Comparison of ENCODE assay signal across 7 cellular contexts in the genomic region with DNA sequence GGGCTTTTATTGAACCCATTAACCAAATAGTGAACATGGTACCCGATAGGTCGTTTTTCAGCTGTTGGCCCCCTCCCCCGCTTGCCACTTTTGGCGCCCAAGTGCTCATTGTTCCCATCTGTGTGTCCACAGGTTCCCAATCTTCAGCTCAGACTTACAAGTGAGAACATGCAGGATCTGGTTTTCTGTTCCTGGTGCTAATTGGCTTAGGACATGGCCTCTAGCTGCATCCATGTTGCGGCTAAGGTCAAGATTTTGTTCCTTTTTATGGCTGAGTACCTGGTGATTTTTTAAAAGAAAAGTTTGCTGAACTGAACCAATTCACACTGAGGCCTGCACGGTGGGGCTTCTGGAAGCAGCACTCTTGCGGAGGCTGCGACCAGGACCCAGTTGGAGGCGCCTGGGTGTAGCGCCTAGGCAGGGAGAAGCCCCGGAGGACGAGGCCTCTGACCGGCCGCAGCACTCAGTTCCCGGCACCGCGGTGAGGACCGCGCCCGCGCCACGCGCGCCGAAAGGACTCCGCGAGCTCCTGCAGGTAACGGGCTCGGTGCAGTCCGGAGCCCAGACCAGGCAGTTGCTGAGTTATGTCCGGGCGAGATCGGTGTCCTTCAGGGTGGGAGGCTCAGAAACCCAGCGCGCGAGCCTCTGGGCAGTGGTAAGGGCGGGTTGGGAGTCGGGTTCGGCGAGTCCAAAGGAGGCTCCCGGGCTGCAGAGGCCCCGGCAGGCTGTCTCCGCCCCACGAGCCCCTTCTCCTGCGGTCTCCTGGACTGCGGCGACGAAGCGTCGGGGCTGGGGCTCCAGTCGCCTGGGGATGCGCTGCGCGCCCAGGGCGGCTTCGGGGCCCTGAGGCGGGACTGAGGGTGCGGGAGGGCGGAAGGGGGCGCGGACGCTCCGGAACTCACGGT. TPM values are rescaled to one million over a fixed set of nuclear protein-coding genes. Genes with fewer than 3 reads are reported as not detected.
DNase-seq lines count a peak whose midpoint lies in the region; ATAC-seq, FAIRE-seq and TF ChIP-seq lines count a peak whose summit lies in the region.

No MANE protein-coding gene starts in this region.

- peak overlapping the region; percentile 57 for H3K4me3 ChIP-seq in WI38 (ENCODE audit: low read depth, low read length)

- peak; percentile 37 for ATAC-seq in foreskin keratinocyte

- FAIRE-seq in HTR-8/SVneo (lab: Jason Lieb, UNC), result no peak

- DNase-seq in GM13976 (ENCODE audit: low spot score), result peak; percentile 50
- no peak for DNase-seq in foreskin keratinocyte
- peak; percentile 21 for DNase-seq in occipital lobe (lab: John Stamatoyannopoulos, UW)
- DNase-seq in activated effector memory CD4-positive, alpha-beta T cell treated with Interleukin-2 at 50 U/mL for 16 hours, result no peak
- no peak for DNase-seq in HTR-8/SVneo (ENCODE audit: insufficient read length, low spot score)
- no peak for DNase-seq in epidermal melanocyte (ENCODE audit: insufficient read length, low spot score)

- H3K4me1 ChIP-seq in foreskin keratinocyte, result no peaks in the 10 kb centered on the region

- TF ChIP-seq CTCF in GM13976 (IDR thresholded peaks at IDR 0.05; ENCODE audit: borderline replicate concordance, control extremely low read depth, extremely low read depth, insufficient read depth, missing control alignments) (no peak), WI38 (IDR thresholded peaks at IDR 0.05; ENCODE audit: low read depth, low read length) (no peak), foreskin keratinocyte (conservative IDR thresholded peaks at IDR 0.05) (no peak)

- no peak overlapping the region for H3K27ac ChIP-seq in foreskin keratinocyte

- in situ Hi-C loops in GM13976 (cut with MboI; ENCODE audit: low sequenced_read_pairs, unreplicated experiment), result no loop called here

- H3K27me3 ChIP-seq in foreskin keratinocyte, result peaks cover 26% of the 10 kb centered on the region

RNA-seq across cellular contexts. Expression of a gene that starts 15.8 kb away (rescaled TPM):
- total RNA-seq in foreskin keratinocyte (9.9 and 11.5 TPM in 2 replicates), occipital lobe (31.0 TPM)
- polyA plus RNA-seq in foreskin keratinocyte, result 13.4 and 13.5 TPM in 2 replicates

Comparison
In these comparisons a context has a peak if more than half of its experiments do, and no peak if none do; other contexts are left out.
1. DNase-seq: peak in GM13976 (single experiment) and occipital lobe (single experiment); none in foreskin keratinocyte (0 of 2), activated effector memory CD4-positive, alpha-beta T cell treated with Interleukin-2 at 50 U/mL for 16 hours (single experiment), HTR-8/SVneo (single experiment) and epidermal melanocyte (single experiment).